Comparison of ENCODE assay signal across 25 cellular contexts in genomic region chr20:57215826-57216471, GRCh38. TPM values are rescaled to one million over a fixed set of nuclear protein-coding genes. Genes with fewer than 3 reads are reported as not detected.
"Had no signal": no experiment of that assay in that cellular context is flagged by ENCODE, and none has a peak within 500 bp of the region (broad histone marks: within the 10 kb centered on the region; RNA-seq: fewer than 3 reads in every experiment).

No MANE protein-coding gene starts in this region.

- H3K27ac ChIP-seq: brain microvascular endothelial cell, cardiac muscle cell, KMS-11 had no signal

- H3K27me3 ChIP-seq: cardiac muscle cell, MG63 had no signal

- H3K27ac Mint-ChIP-seq: activated B cell treated with CpG ODN at 0.5 μM for 24 hours; activated CD4-positive, alpha-beta memory T cell treated with anti-CD3 and anti-CD28 coated beads for 36 hours; activated CD4-positive, alpha-beta T cell treated with anti-CD3 and anti-CD28 coated beads, Interleukin-2, amount 10 ng/mL, durations not matched to agents 7 days and 5 days; activated naive CD8-positive, alpha-beta T cell; T-helper 1 cell treated with Interleukin-12 subunit alpha and Interleukin-12 subunit beta and Interleukin-4 antibody, amounts not matched to agents 30 μg/mL and 1 μg/mL, for 36 hours had no signal

- H3K4me1 Mint-ChIP-seq: activated B cell treated with CpG ODN at 0.5 μM for 24 hours; activated CD4-positive, alpha-beta T cell treated with anti-CD3 and anti-CD28 coated beads, Interleukin-2, amount 10 ng/mL, durations not matched to agents 7 days and 5 days had no signal

- H3K9me3 Mint-ChIP-seq: activated B cell treated with CpG ODN at 0.5 μM for 24 hours; activated CD4-positive, alpha-beta memory T cell treated with anti-CD3 and anti-CD28 coated beads for 36 hours; activated CD4-positive, alpha-beta T cell treated with anti-CD3 and anti-CD28 coated beads, Interleukin-2, amount 10 ng/mL, durations not matched to agents 7 days and 5 days; activated T-cell treated with anti-CD3 and anti-CD28 coated beads, Interleukin-2, amount 50 U/mL, for 4 hours; T-helper 1 cell treated with Interleukin-12 subunit alpha and Interleukin-12 subunit beta and Interleukin-4 antibody, amounts not matched to agents 30 μg/mL and 1 μg/mL, for 36 hours had no signal

- H3K4me3 ChIP-seq: cardiac muscle cell, MG63 had no signal

- H3K9ac ChIP-seq: KMS-11 had no signal

- H3K9me3 ChIP-seq: MG63 had no signal

- H3K36me3 Mint-ChIP-seq: activated CD4-positive, alpha-beta memory T cell treated with anti-CD3 and anti-CD28 coated beads for 36 hours; activated naive CD8-positive, alpha-beta T cell had no signal

- H3K36me3 ChIP-seq: brain microvascular endothelial cell, cardiac muscle cell, MG63 had no signal

- H3K4me3 Mint-ChIP-seq: activated B cell treated with CpG ODN at 0.5 μM for 24 hours; activated CD4-positive, alpha-beta memory T cell treated with anti-CD3 and anti-CD28 coated beads for 36 hours; activated CD4-positive, alpha-beta T cell treated with anti-CD3 and anti-CD28 coated beads, Interleukin-2, amount 10 ng/mL, durations not matched to agents 7 days and 5 days; activated naive CD8-positive, alpha-beta T cell; activated T-cell treated with anti-CD3 and anti-CD28 coated beads, Interleukin-2, amount 50 U/mL, for 4 hours; T-helper 1 cell treated with Interleukin-12 subunit alpha and Interleukin-12 subunit beta and Interleukin-4 antibody, amounts not matched to agents 30 μg/mL and 1 μg/mL, for 36 hours had no signal

- FAIRE-seq: RCC 7860 had no signal

- H3K4me2 ChIP-seq: KMS-11 had no signal

- ATAC-seq: activated T-cell treated with anti-CD3 and anti-CD28 coated beads, Interleukin-2, amount 50 U/mL, for 4 hours; PC-3 had no signal

- DNase-seq: activated B cell treated with CpG ODN at 0.5 μM for 24 hours; activated CD4-positive, alpha-beta memory T cell treated with anti-CD3 and anti-CD28 coated beads for 36 hours; activated CD4-positive, alpha-beta T cell treated with anti-CD3 and anti-CD28 coated beads for 1 hour; activated CD4-positive, alpha-beta T cell treated with anti-CD3 and anti-CD28 coated beads, Interleukin-2, amount 10 ng/mL, durations not matched to agents 7 days and 5 days; activated CD8-positive, alpha-beta memory T cell treated with anti-CD3 and anti-CD28 coated beads for 24 hours; activated effector memory CD4-positive, alpha-beta T cell treated with anti-CD3 and anti-CD28 coated beads, Interleukin-2, amount 50 U/mL, for 16 hours; activated naive CD4-positive, alpha-beta T cell treated with Interleukin-2 at 50 U/mL for 16 hours; activated T-cell treated with anti-CD3 and anti-CD28 coated beads, Interleukin-2, amount 50 U/mL, for 4 hours; brain microvascular endothelial cell; MG63; MV-4-11; NCI-H1105; NCI-H1436; NCI-H1694 treated with DMSO at 0.1 percent for 48 hours; NCI-H2029 treated with DMSO at 0.1 percent for 48 hours; NCI-H510A treated with DMSO at 0.1 percent for 48 hours; NCI-H69; NK-92 treated with Interleukin-12 subunit alpha and Interleukin-12 subunit beta, amount 100 ng/mL, for 24 hours; PC-3; SHP77 treated with DMSO at 0.1 percent for 48 hours had no signal

RNA-seq across cellular contexts. Expression of gene BMP7, which starts 50.5 kb away (rescaled TPM):
- total RNA-seq: activated B cell treated with CpG ODN at 0.5 μM for 24 hours; activated CD4-positive, alpha-beta memory T cell treated with anti-CD3 and anti-CD28 coated beads for 36 hours; activated CD4-positive, alpha-beta T cell treated with anti-CD3 and anti-CD28 coated beads, Interleukin-2, amount 10 ng/mL, durations not matched to agents 7 days and 5 days; PC-3 had no signal
